ENCODE assay signal across 23 cellular contexts in genomic region chr16:54362801-54363200, GRCh38.
"Had no signal": no experiment of that assay in that cellular context is flagged by ENCODE, and none has a peak within 500 bp of the region (broad histone marks: within the 10 kb centered on the region; RNA-seq: fewer than 3 reads in every experiment).

No MANE protein-coding gene starts in this region.

- DNase-seq: activated CD4-positive, alpha-beta T cell treated with anti-CD3 and anti-CD28 coated beads, Interleukin-2, amount 50 U/mL, for 4 hours; activated CD8-positive, alpha-beta memory T cell treated with anti-CD3 and anti-CD28 coated beads for 24 hours; activated CD8-positive, alpha-beta memory T cell treated with anti-CD3 and anti-CD28 coated beads, Interleukin-2, amount 50 U/mL, for 4 hours; activated naive CD4-positive, alpha-beta T cell; activated T-cell treated with anti-CD3 and anti-CD28 coated beads, Interleukin-2, amount 50 U/mL, for 24 hours; adrenal gland; colonic mucosa; dorsolateral prefrontal cortex; effector memory CD8-positive, alpha-beta T cell; esophagus squamous epithelium; head of caudate nucleus; islet precursor cell; left cardiac atrium; stimulated activated CD4-positive, alpha-beta T cell treated with anti-CD3 and anti-CD28 coated beads, Interleukin-2, amount 100 ng/mL, for 48 hours; stimulated activated CD8-positive, alpha-beta memory T cell treated with anti-CD3 and anti-CD28 coated beads, Interleukin-4, amount 100 ng/mL, for 48 hours; stimulated activated naive B cell treated with anti-CD40 and anti-IgM and Interleukin-4, amounts not matched to agents 10 μg/mL and 1 μg/mL and 100 μg/mL, for 72 hours; transverse colon; uterus had no signal

- H3K27me3 ChIP-seq: breast epithelium, colonic mucosa, uterus had no signal

- H3K27ac Mint-ChIP-seq: activated naive CD8-positive, alpha-beta T cell; activated T-cell treated with anti-CD3 and anti-CD28 coated beads, Interleukin-2, amount 50 U/mL, for 24 hours; activated T-helper 2 cell treated with anti-CD3 and anti-CD28 coated beads, Interferon-gamma antibody, Interleukin-2, Interleukin-4, amounts not matched to agents 10 μg/mL and 5 μg/mL and 100 μg/mL, durations not matched to agents 14 hours and 24 hours and 36 hours; effector memory CD8-positive, alpha-beta T cell; memory B cell; stimulated activated naive B cell treated with anti-CD40 and anti-IgM and Interleukin-4, amounts not matched to agents 10 μg/mL and 1 μg/mL and 100 μg/mL, for 72 hours had no signal

- H3K36me3 Mint-ChIP-seq: memory B cell; stimulated activated naive B cell treated with anti-CD40 and anti-IgM and Interleukin-4, amounts not matched to agents 10 μg/mL and 1 μg/mL and 100 μg/mL, for 72 hours had no signal

- ATAC-seq: effector memory CD8-positive, alpha-beta T cell; gastroesophageal sphincter; left cardiac atrium; stimulated activated naive B cell treated with anti-CD40 and anti-IgM and Interleukin-4, amounts not matched to agents 10 μg/mL and 1 μg/mL and 100 μg/mL, for 72 hours had no signal

- H3K9me3 Mint-ChIP-seq: activated T-cell treated with anti-CD3 and anti-CD28 coated beads, Interleukin-2, amount 50 U/mL, for 24 hours; activated T-helper 2 cell treated with anti-CD3 and anti-CD28 coated beads, Interferon-gamma antibody, Interleukin-2, Interleukin-4, amounts not matched to agents 10 μg/mL and 5 μg/mL and 100 μg/mL, durations not matched to agents 14 hours and 24 hours and 36 hours; effector memory CD8-positive, alpha-beta T cell; stimulated activated naive B cell treated with anti-CD40 and anti-IgM and Interleukin-4, amounts not matched to agents 10 μg/mL and 1 μg/mL and 100 μg/mL, for 72 hours had no signal

- H3K27ac ChIP-seq: adrenal gland, breast epithelium, colonic mucosa, dorsolateral prefrontal cortex, esophagus squamous epithelium, gastroesophageal sphincter, transverse colon, uterus had no signal

- H3K4me3 ChIP-seq: adrenal gland, breast epithelium, colonic mucosa, dorsolateral prefrontal cortex, esophagus squamous epithelium, gastroesophageal sphincter, transverse colon, uterus had no signal

- H3K4me1 Mint-ChIP-seq: memory B cell; stimulated activated naive B cell treated with anti-CD40 and anti-IgM and Interleukin-4, amounts not matched to agents 10 μg/mL and 1 μg/mL and 100 μg/mL, for 72 hours had no signal

- H3K4me3 Mint-ChIP-seq: activated naive CD8-positive, alpha-beta T cell; activated T-cell treated with anti-CD3 and anti-CD28 coated beads, Interleukin-2, amount 50 U/mL, for 24 hours; effector memory CD8-positive, alpha-beta T cell; memory B cell; stimulated activated naive B cell treated with anti-CD40 and anti-IgM and Interleukin-4, amounts not matched to agents 10 μg/mL and 1 μg/mL and 100 μg/mL, for 72 hours had no signal

- H3K9me3 ChIP-seq: adrenal gland, breast epithelium, colonic mucosa, esophagus squamous epithelium, gastroesophageal sphincter, transverse colon, uterus had no signal
